In the genomic region with DNA sequence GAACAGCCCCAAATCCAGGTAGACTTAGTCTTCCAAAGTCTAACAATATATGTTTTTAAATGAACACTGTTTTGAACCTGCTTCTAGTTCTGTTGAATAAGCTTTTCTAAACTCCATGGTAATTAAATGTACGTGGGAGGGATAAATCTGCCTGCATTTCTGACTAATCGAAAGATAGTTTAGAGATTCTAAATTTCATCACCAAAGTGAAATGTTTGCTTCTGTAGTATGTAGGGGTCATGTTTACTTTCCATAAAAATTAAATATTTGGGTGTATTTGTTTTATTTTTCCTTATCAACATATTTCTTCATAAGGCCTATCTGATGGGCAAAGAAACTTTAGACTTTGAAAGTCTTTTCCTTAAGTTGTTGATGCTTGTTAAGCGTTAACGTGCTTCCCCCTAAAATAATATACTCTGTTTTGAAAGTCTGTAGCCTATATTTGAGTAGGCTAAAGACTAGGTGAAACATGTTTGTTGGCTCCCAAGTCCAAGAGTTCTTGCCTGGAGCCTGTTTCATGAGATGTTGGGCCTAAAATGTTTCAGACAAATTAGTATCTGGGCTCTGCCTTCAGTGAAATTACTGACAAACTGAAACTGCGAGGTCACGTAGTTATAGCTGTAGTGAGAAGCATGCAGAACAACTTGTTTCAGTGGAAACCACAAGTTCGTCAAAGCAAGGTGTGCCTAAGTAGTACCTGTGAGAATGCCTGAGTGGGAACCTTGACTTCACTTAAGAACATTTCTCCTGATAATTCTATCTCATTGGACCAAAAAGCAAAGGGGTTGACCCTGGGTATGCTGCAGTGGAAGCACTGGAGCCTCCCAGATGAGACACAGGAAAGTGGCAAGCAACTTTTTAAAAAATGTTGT, we compare ENCODE assay signal across 1 cellular context.
A peak's percentile ranks its signal among the peaks of the same experiment; 100 is the strongest.
TF ChIP-seq lines count a peak whose summit lies in the region.

No MANE protein-coding gene starts in this region.

TF ChIP-seq in GM12878, 131 proteins besides CTCF, POLR2A, EP300 and RAD21 (continued from another document and continues in another):
- TF ChIP-seq, protein P1, sequence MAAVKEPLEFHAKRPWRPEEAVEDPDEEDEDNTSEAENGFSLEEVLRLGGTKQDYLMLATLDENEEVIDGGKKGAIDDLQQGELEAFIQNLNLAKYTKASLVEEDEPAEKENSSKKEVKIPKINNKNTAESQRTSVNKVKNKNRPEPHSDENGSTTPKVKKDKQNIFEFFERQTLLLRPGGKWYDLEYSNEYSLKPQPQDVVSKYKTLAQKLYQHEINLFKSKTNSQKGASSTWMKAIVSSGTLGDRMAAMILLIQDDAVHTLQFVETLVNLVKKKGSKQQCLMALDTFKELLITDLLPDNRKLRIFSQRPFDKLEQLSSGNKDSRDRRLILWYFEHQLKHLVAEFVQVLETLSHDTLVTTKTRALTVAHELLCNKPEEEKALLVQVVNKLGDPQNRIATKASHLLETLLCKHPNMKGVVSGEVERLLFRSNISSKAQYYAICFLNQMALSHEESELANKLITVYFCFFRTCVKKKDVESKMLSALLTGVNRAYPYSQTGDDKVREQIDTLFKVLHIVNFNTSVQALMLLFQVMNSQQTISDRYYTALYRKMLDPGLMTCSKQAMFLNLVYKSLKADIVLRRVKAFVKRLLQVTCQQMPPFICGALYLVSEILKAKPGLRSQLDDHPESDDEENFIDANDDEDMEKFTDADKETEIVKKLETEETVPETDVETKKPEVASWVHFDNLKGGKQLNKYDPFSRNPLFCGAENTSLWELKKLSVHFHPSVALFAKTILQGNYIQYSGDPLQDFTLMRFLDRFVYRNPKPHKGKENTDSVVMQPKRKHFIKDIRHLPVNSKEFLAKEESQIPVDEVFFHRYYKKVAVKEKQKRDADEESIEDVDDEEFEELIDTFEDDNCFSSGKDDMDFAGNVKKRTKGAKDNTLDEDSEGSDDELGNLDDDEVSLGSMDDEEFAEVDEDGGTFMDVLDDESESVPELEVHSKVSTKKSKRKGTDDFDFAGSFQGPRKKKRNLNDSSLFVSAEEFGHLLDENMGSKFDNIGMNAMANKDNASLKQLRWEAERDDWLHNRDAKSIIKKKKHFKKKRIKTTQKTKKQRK (IDR thresholded peaks at IDR 0.05; ENCODE audit: low read depth, low read length): no peak
- peak; percentile 62 for TF ChIP-seq CBX5 (IDR thresholded peaks at IDR 0.05; ENCODE audit: low read depth)
- TF ChIP-seq FOXM1 (IDR thresholded peaks at IDR 0.05; ENCODE audit: low read depth, low read length): peak; percentile 86
- TF ChIP-seq CREB1 (IDR thresholded peaks at IDR 0.05; ENCODE audit: low read depth): peak; percentile 79
- TF ChIP-seq MTA3 (IDR thresholded peaks at IDR 0.05; ENCODE audit: borderline replicate concordance, low read length): peak; percentile 64; the same call in 1 of the 2 replicates
- TF ChIP-seq TCF7 (IDR thresholded peaks at IDR 0.05; ENCODE audit: borderline replicate concordance): no peak
- TF ChIP-seq, protein P2, sequence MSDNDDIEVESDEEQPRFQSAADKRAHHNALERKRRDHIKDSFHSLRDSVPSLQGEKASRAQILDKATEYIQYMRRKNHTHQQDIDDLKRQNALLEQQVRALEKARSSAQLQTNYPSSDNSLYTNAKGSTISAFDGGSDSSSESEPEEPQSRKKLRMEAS (IDR thresholded peaks at IDR 0.05; ENCODE audit: low read depth, low read length): no peak
- TF ChIP-seq MEF2A (IDR thresholded peaks at IDR 0.05; ENCODE audit: insufficient read depth, low read depth, low read length): peak; percentile 52; the same call in 1 of the 2 replicates
- TF ChIP-seq POLR2AphosphoS5 (IDR thresholded peaks at IDR 0.05; ENCODE audit: low read length): peak; percentile 73
- TF ChIP-seq MYC (IDR thresholded peaks at IDR 0.05; ENCODE audit: insufficient read depth, insufficient read length, insufficient replicate concordance, low read length, severe bottlenecking): no peak
- TF ChIP-seq SIX5 (IDR thresholded peaks at IDR 0.05; ENCODE audit: low read depth, low read length, severe bottlenecking): no peak
- TF ChIP-seq, protein P3, sequence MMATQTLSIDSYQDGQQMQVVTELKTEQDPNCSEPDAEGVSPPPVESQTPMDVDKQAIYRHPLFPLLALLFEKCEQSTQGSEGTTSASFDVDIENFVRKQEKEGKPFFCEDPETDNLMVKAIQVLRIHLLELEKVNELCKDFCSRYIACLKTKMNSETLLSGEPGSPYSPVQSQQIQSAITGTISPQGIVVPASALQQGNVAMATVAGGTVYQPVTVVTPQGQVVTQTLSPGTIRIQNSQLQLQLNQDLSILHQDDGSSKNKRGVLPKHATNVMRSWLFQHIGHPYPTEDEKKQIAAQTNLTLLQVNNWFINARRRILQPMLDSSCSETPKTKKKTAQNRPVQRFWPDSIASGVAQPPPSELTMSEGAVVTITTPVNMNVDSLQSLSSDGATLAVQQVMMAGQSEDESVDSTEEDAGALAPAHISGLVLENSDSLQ (IDR thresholded peaks at IDR 0.05): peak; percentile 22; the same call in 1 of the 2 replicates
- TF ChIP-seq BHLHE40 (IDR thresholded peaks at IDR 0.05; ENCODE audit: borderline replicate concordance in 1 of 2, low read depth in 2 of 2, low read length in 1 of 2): peak; percentile 86 to 89
- no peak for TF ChIP-seq YY1 (IDR thresholded peaks at IDR 0.05; ENCODE audit: low read depth, low read length)
- TF ChIP-seq BCL11A (IDR thresholded peaks at IDR 0.05; ENCODE audit: low read depth, low read length): peak; percentile 79; the same call in 1 of the 2 replicates
- no peak for TF ChIP-seq CHD1 (IDR thresholded peaks at IDR 0.05; ENCODE audit: low read depth, low read length)
- no peak for TF ChIP-seq HCFC1 (IDR thresholded peaks at IDR 0.05; ENCODE audit: low read length)
- peak; percentile 68 for TF ChIP-seq ATF7 (IDR thresholded peaks at IDR 0.05; ENCODE audit: low read depth)
- TF ChIP-seq ZNF274 (IDR thresholded peaks at IDR 0.05; ENCODE audit: insufficient read depth, insufficient read length): no peak
- TF ChIP-seq KDM1A (IDR thresholded peaks at IDR 0.05; ENCODE audit: borderline replicate concordance): no peak
- no peak for TF ChIP-seq WRNIP1 (IDR thresholded peaks at IDR 0.05; ENCODE audit: borderline replicate concordance, low read depth, low read length)
- TF ChIP-seq, protein P4, sequence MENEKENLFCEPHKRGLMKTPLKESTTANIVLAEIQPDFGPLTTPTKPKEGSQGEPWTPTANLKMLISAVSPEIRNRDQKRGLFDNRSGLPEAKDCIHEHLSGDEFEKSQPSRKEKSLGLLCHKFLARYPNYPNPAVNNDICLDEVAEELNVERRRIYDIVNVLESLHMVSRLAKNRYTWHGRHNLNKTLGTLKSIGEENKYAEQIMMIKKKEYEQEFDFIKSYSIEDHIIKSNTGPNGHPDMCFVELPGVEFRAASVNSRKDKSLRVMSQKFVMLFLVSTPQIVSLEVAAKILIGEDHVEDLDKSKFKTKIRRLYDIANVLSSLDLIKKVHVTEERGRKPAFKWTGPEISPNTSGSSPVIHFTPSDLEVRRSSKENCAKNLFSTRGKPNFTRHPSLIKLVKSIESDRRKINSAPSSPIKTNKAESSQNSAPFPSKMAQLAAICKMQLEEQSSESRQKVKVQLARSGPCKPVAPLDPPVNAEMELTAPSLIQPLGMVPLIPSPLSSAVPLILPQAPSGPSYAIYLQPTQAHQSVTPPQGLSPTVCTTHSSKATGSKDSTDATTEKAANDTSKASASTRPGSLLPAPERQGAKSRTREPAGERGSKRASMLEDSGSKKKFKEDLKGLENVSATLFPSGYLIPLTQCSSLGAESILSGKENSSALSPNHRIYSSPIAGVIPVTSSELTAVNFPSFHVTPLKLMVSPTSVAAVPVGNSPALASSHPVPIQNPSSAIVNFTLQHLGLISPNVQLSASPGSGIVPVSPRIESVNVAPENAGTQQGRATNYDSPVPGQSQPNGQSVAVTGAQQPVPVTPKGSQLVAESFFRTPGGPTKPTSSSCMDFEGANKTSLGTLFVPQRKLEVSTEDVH (IDR thresholded peaks at IDR 0.05; ENCODE audit: low read depth, partially characterized antibody): no peak
- no peak for TF ChIP-seq HDAC6 (IDR thresholded peaks at IDR 0.05; ENCODE audit: unreplicated experiment)
- TF ChIP-seq, protein P5, sequence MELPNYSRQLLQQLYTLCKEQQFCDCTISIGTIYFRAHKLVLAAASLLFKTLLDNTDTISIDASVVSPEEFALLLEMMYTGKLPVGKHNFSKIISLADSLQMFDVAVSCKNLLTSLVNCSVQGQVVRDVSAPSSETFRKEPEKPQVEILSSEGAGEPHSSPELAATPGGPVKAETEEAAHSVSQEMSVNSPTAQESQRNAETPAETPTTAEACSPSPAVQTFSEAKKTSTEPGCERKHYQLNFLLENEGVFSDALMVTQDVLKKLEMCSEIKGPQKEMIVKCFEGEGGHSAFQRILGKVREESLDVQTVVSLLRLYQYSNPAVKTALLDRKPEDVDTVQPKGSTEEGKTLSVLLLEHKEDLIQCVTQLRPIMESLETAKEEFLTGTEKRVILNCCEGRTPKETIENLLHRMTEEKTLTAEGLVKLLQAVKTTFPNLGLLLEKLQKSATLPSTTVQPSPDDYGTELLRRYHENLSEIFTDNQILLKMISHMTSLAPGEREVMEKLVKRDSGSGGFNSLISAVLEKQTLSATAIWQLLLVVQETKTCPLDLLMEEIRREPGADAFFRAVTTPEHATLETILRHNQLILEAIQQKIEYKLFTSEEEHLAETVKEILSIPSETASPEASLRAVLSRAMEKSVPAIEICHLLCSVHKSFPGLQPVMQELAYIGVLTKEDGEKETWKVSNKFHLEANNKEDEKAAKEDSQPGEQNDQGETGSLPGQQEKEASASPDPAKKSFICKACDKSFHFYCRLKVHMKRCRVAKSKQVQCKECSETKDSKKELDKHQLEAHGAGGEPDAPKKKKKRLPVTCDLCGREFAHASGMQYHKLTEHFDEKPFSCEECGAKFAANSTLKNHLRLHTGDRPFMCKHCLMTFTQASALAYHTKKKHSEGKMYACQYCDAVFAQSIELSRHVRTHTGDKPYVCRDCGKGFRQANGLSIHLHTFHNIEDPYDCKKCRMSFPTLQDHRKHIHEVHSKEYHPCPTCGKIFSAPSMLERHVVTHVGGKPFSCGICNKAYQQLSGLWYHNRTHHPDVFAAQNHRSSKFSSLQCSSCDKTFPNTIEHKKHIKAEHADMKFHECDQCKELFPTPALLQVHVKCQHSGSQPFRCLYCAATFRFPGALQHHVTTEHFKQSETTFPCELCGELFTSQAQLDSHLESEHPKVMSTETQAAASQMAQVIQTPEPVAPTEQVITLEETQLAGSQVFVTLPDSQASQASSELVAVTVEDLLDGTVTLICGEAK (IDR thresholded peaks at IDR 0.05; ENCODE audit: borderline replicate concordance): 0 out of 2 replicates have a peak, but pooled peaks have one; percentile 8
- TF ChIP-seq, protein P6, sequence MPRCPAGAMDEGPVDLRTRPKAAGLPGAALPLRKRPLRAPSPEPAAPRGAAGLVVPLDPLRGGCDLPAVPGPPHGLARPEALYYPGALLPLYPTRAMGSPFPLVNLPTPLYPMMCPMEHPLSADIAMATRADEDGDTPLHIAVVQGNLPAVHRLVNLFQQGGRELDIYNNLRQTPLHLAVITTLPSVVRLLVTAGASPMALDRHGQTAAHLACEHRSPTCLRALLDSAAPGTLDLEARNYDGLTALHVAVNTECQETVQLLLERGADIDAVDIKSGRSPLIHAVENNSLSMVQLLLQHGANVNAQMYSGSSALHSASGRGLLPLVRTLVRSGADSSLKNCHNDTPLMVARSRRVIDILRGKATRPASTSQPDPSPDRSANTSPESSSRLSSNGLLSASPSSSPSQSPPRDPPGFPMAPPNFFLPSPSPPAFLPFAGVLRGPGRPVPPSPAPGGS (IDR thresholded peaks at IDR 0.05; ENCODE audit: borderline replicate concordance, insufficient read depth, low read depth, low read length, poor library complexity, severe bottlenecking): peak; percentile 33
- no peak for TF ChIP-seq PAX8 (IDR thresholded peaks at IDR 0.05)
- TF ChIP-seq SMAD5 (IDR thresholded peaks at IDR 0.05; ENCODE audit: low read depth): no peak
- peak; percentile 75; the same call in 1 of the 2 replicates for TF ChIP-seq IKZF1 (conservative IDR thresholded peaks at IDR 0.05)
- TF ChIP-seq KAT2A (conservative IDR thresholded peaks at IDR 0.05; ENCODE audit: control insufficient read depth, low read depth, low read length): no peak
- TF ChIP-seq, protein P7, sequence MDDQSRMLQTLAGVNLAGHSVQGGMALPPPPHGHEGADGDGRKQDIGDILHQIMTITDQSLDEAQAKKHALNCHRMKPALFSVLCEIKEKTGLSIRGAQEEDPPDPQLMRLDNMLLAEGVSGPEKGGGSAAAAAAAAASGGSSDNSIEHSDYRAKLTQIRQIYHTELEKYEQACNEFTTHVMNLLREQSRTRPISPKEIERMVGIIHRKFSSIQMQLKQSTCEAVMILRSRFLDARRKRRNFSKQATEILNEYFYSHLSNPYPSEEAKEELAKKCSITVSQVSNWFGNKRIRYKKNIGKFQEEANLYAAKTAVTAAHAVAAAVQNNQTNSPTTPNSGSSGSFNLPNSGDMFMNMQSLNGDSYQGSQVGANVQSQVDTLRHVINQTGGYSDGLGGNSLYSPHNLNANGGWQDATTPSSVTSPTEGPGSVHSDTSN (IDR thresholded peaks at IDR 0.05; ENCODE audit: insufficient replicate concordance, low read depth, low read length): no peak
- TF ChIP-seq CBX3 (IDR thresholded peaks at IDR 0.05; ENCODE audit: borderline replicate concordance, low read depth): no peak
- TF ChIP-seq SREBF1 (IDR thresholded peaks at IDR 0.05; ENCODE audit: low read length): no peak
- TF ChIP-seq, protein P8, sequence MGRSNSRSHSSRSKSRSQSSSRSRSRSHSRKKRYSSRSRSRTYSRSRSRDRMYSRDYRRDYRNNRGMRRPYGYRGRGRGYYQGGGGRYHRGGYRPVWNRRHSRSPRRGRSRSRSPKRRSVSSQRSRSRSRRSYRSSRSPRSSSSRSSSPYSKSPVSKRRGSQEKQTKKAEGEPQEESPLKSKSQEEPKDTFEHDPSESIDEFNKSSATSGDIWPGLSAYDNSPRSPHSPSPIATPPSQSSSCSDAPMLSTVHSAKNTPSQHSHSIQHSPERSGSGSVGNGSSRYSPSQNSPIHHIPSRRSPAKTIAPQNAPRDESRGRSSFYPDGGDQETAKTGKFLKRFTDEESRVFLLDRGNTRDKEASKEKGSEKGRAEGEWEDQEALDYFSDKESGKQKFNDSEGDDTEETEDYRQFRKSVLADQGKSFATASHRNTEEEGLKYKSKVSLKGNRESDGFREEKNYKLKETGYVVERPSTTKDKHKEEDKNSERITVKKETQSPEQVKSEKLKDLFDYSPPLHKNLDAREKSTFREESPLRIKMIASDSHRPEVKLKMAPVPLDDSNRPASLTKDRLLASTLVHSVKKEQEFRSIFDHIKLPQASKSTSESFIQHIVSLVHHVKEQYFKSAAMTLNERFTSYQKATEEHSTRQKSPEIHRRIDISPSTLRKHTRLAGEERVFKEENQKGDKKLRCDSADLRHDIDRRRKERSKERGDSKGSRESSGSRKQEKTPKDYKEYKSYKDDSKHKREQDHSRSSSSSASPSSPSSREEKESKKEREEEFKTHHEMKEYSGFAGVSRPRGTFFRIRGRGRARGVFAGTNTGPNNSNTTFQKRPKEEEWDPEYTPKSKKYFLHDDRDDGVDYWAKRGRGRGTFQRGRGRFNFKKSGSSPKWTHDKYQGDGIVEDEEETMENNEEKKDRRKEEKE (IDR thresholded peaks at IDR 0.05): no peak
